15 cellular contexts compared by ENCODE assay signal in genomic region chr15:57548325-57548724, GRCh38. TPM values are rescaled to one million over a fixed set of nuclear protein-coding genes. Genes with fewer than 3 reads are reported as not detected.
"Had no signal": no experiment of that assay in that cellular context is flagged by ENCODE, and none has a peak within 500 bp of the region (broad histone marks: within the 10 kb centered on the region; RNA-seq: fewer than 3 reads in every experiment).

No MANE protein-coding gene starts in this region.

- ATAC-seq: activated CD4-positive, alpha-beta T cell treated with anti-CD3 and anti-CD28 coated beads for 36 hours; left cardiac atrium had no signal

- H3K4me1 Mint-ChIP-seq: activated CD4-positive, alpha-beta memory T cell treated with anti-CD3 and anti-CD28 coated beads, Interleukin-2, amount 10 ng/mL, durations not matched to agents 7 days and 5 days; activated CD4-positive, alpha-beta T cell treated with anti-CD3 and anti-CD28 coated beads for 36 hours; activated naive CD4-positive, alpha-beta T cell treated with anti-CD3 and anti-CD28 coated beads, Interleukin-2, amount 10 ng/mL, durations not matched to agents 7 days and 5 days; immature natural killer cell; memory B cell; naive B cell had no signal

- H3K4me3 ChIP-seq: SJSA1, thoracic aorta had no signal

- H3K9me3 ChIP-seq: SJSA1, thoracic aorta had no signal

- H3K27ac ChIP-seq: SJSA1, thoracic aorta had no signal

- H3K27ac Mint-ChIP-seq: activated CD4-positive, alpha-beta memory T cell treated with anti-CD3 and anti-CD28 coated beads, Interleukin-2, amount 10 ng/mL, durations not matched to agents 7 days and 5 days; activated CD4-positive, alpha-beta T cell treated with anti-CD3 and anti-CD28 coated beads for 36 hours; activated naive CD4-positive, alpha-beta T cell treated with anti-CD3 and anti-CD28 coated beads, Interleukin-2, amount 10 ng/mL, durations not matched to agents 7 days and 5 days; activated T-helper 1 cell treated with anti-CD3 and anti-CD28 coated beads, Interleukin-12 subunit alpha, Interleukin-12 subunit beta, Interleukin-2, Interleukin-4 antibody, amounts not matched to agents 30 ng/mL and 10 ng/mL and 1 ng/mL, durations not matched to agents 14 hours and 24 hours and 36 hours; immature natural killer cell; memory B cell; stimulated activated naive CD8-positive, alpha-beta T cell treated with anti-CD3 and anti-CD28 coated beads, Interleukin-15, Interleukin-2, amounts not matched to agents 100 ng/mL and 50 ng/mL, for 24 hours had no signal

- H3K9me3 Mint-ChIP-seq: activated CD4-positive, alpha-beta memory T cell treated with anti-CD3 and anti-CD28 coated beads, Interleukin-2, amount 10 ng/mL, durations not matched to agents 7 days and 5 days; activated naive CD4-positive, alpha-beta T cell treated with anti-CD3 and anti-CD28 coated beads, Interleukin-2, amount 10 ng/mL, durations not matched to agents 7 days and 5 days; activated T-helper 1 cell treated with anti-CD3 and anti-CD28 coated beads, Interleukin-12 subunit alpha, Interleukin-12 subunit beta, Interleukin-2, Interleukin-4 antibody, amounts not matched to agents 30 ng/mL and 10 ng/mL and 1 ng/mL, durations not matched to agents 14 hours and 24 hours and 36 hours; immature natural killer cell; memory B cell; naive B cell; stimulated activated naive CD8-positive, alpha-beta T cell treated with anti-CD3 and anti-CD28 coated beads, Interleukin-15, Interleukin-2, amounts not matched to agents 100 ng/mL and 50 ng/mL, for 24 hours had no signal

- H3K27me3 Mint-ChIP-seq: activated CD4-positive, alpha-beta memory T cell treated with anti-CD3 and anti-CD28 coated beads, Interleukin-2, amount 10 ng/mL, durations not matched to agents 7 days and 5 days; activated CD4-positive, alpha-beta T cell treated with anti-CD3 and anti-CD28 coated beads for 36 hours; stimulated activated naive CD8-positive, alpha-beta T cell treated with anti-CD3 and anti-CD28 coated beads, Interleukin-15, Interleukin-2, amounts not matched to agents 100 ng/mL and 50 ng/mL, for 24 hours had no signal

- H3K36me3 ChIP-seq: SJSA1 had no signal

- DNase-seq: activated CD4-positive, alpha-beta memory T cell treated with anti-CD3 and anti-CD28 coated beads, Interleukin-2, amount 10 ng/mL, durations not matched to agents 7 days and 5 days; activated CD4-positive, alpha-beta T cell treated with anti-CD3 and anti-CD28 coated beads for 36 hours; activated CD8-positive, alpha-beta memory T cell treated with anti-CD3 and anti-CD28 coated beads, Interleukin-2, amount 50 U/mL, for 48 hours; activated naive CD4-positive, alpha-beta T cell treated with anti-CD3 and anti-CD28 coated beads, Interleukin-2, amount 10 ng/mL, durations not matched to agents 7 days and 5 days; immature natural killer cell; left cardiac atrium; naive B cell; nucleus accumbens; stimulated activated CD4-positive, alpha-beta T cell treated with anti-CD3 and anti-CD28 coated beads, Interleukin-4, amount 100 ng/mL, for 1 hour; T-helper 9 cell had no signal

- H3K36me3 Mint-ChIP-seq: activated naive CD4-positive, alpha-beta T cell treated with anti-CD3 and anti-CD28 coated beads, Interleukin-2, amount 10 ng/mL, durations not matched to agents 7 days and 5 days; immature natural killer cell; memory B cell; naive B cell had no signal

- H3K4me3 Mint-ChIP-seq: activated CD4-positive, alpha-beta memory T cell treated with anti-CD3 and anti-CD28 coated beads, Interleukin-2, amount 10 ng/mL, durations not matched to agents 7 days and 5 days; activated CD4-positive, alpha-beta T cell treated with anti-CD3 and anti-CD28 coated beads for 36 hours; activated naive CD4-positive, alpha-beta T cell treated with anti-CD3 and anti-CD28 coated beads, Interleukin-2, amount 10 ng/mL, durations not matched to agents 7 days and 5 days; activated T-helper 1 cell treated with anti-CD3 and anti-CD28 coated beads, Interleukin-12 subunit alpha, Interleukin-12 subunit beta, Interleukin-2, Interleukin-4 antibody, amounts not matched to agents 30 ng/mL and 10 ng/mL and 1 ng/mL, durations not matched to agents 14 hours and 24 hours and 36 hours; immature natural killer cell; memory B cell; naive B cell; stimulated activated naive CD8-positive, alpha-beta T cell treated with anti-CD3 and anti-CD28 coated beads, Interleukin-15, Interleukin-2, amounts not matched to agents 100 ng/mL and 50 ng/mL, for 24 hours had no signal

- H3K27me3 ChIP-seq: SJSA1 had no signal

RNA-seq across cellular contexts. Expression of gene MYZAP, which starts 43.4 kb away (rescaled TPM):
- total RNA-seq: activated T-helper 1 cell treated with anti-CD3 and anti-CD28 coated beads, Interleukin-12 subunit alpha, Interleukin-12 subunit beta, Interleukin-2, Interleukin-4 antibody, amounts not matched to agents 30 ng/mL and 10 ng/mL and 1 ng/mL, durations not matched to agents 14 hours and 24 hours and 36 hours; SJSA1 had no signal
